17 cellular contexts compared by ENCODE assay signal in genomic region chr1:35488346-35488745, GRCh38.
DNase-seq lines count a peak whose midpoint lies in the region; ATAC-seq and TF ChIP-seq lines count a peak whose summit lies in the region.
"Had no signal": no experiment of that assay in that cellular context is flagged by ENCODE, and none has a peak within 500 bp of the region (broad histone marks: within the 10 kb centered on the region; RNA-seq: fewer than 3 reads in every experiment).

No MANE protein-coding gene starts in this region.

- peaks cover 6% of the 10 kb centered on the region for H3K4me1 ChIP-seq in BLaER1
- H3K4me1 ChIP-seq in CD4-positive, alpha-beta memory T cell (ENCODE audit: insufficient read depth, low read length) = peaks cover 13% of the 10 kb centered on the region
- H3K4me1 ChIP-seq in naive thymus-derived CD4-positive, alpha-beta T cell (ENCODE audit: control insufficient read depth in 2 of 2, insufficient read depth in 2 of 2, low read length in 2 of 2) = peaks cover 0 to 11% of the 10 kb centered on the region in 2 donors

- H3K9me3 ChIP-seq in BLaER1 = peaks cover 52% of the 10 kb centered on the region
- no peaks in the 10 kb centered on the region for H3K9me3 ChIP-seq in CD4-positive, alpha-beta memory T cell (ENCODE audit: control insufficient read depth in 1 of 2, low read length in 2 of 2)
- H3K9me3 ChIP-seq in naive thymus-derived CD4-positive, alpha-beta T cell (ENCODE audit: control insufficient read depth in 2 of 3, low read length in 3 of 3) = peaks cover 0 to 6% (median 0%) of the 10 kb centered on the region in 3 experiments

- peaks cover 12 to 22% (median 19%) of the 10 kb centered on the region in 4 donors for H3K4me1 Mint-ChIP-seq in CD4-positive, alpha-beta memory T cell
- H3K4me1 Mint-ChIP-seq in naive thymus-derived CD4-positive, alpha-beta T cell = peaks cover 13 to 23% (median 15%) of the 10 kb centered on the region in 7 donors
- H3K4me1 Mint-ChIP-seq in stimulated activated naive CD8-positive, alpha-beta T cell treated with anti-CD3 and anti-CD28 coated beads, Interleukin-15, amount 100 ng/mL, for 72 hours = peaks cover 8% of the 10 kb centered on the region

- CTCF ChIA-PET in CD4-positive, alpha-beta memory T cell (lab: Charles Lee; ENCODE audit: partially characterized antibody) = interaction anchor here (1.6 to 3.2 kb wide), 2 partner anchors 34 to 37 kb away, joined by 4 to 16 read pairs; no protein-coding TSS in a partner anchor
- CTCF ChIA-PET in naive thymus-derived CD4-positive, alpha-beta T cell (lab: Charles Lee) = no interaction called here

- H3K27me3 ChIP-seq in BLaER1 = no peaks in the 10 kb centered on the region
- no peaks in the 10 kb centered on the region for H3K27me3 ChIP-seq in CD4-positive, alpha-beta memory T cell (ENCODE audit: insufficient read depth, low read length)
- no peaks in the 10 kb centered on the region for H3K27me3 ChIP-seq in naive thymus-derived CD4-positive, alpha-beta T cell (ENCODE audit: control insufficient read depth in 2 of 2, insufficient read depth in 2 of 2, low read length in 2 of 2)
- H3K27me3 ChIP-seq: MG63, tibial artery had no signal

- no peak overlapping the region for H3K9ac ChIP-seq in BLaER1

- H3K4me3 ChIP-seq in BLaER1 = no peak overlapping the region
- H3K4me3 ChIP-seq in CD4-positive, alpha-beta memory T cell (ENCODE audit: low read length in 2 of 2) = no peak overlapping the region
- H3K4me3 ChIP-seq in coronary artery = peak overlapping the region; percentile 26
- H3K4me3 ChIP-seq in naive thymus-derived CD4-positive, alpha-beta T cell (ENCODE audit: low read length) = no peak overlapping the region
- H3K4me3 ChIP-seq: MG63, tibial artery had no signal

- H3K36me3 Mint-ChIP-seq in CD4-positive, alpha-beta memory T cell = peaks cover 18 to 43% of the 10 kb centered on the region in 2 donors
- H3K36me3 Mint-ChIP-seq in naive thymus-derived CD4-positive, alpha-beta T cell = peaks cover 10 to 57% (median 47%) of the 10 kb centered on the region in 5 donors

- TF ChIP-seq CTCF in coronary artery (IDR thresholded peaks at IDR 0.05) = no peak

- peak overlapping the region; percentile 33 for H3K4me2 ChIP-seq in BLaER1

- no peaks in the 10 kb centered on the region for H4K20me1 ChIP-seq in BLaER1

- H3K27ac ChIP-seq in BLaER1 = no peak overlapping the region
- no peak overlapping the region for H3K27ac ChIP-seq in CD4-positive, alpha-beta memory T cell (ENCODE audit: low read depth, low read length)
- no peak overlapping the region for H3K27ac ChIP-seq in coronary artery
- H3K27ac ChIP-seq in naive thymus-derived CD4-positive, alpha-beta T cell (ENCODE audit: low read depth, low read length) = no peak overlapping the region
- H3K27ac ChIP-seq: tibial artery had no signal

- no peak for ATAC-seq in naive thymus-derived CD4-positive, alpha-beta T cell
- no peak for ATAC-seq in stimulated activated naive CD8-positive, alpha-beta T cell treated with anti-CD3 and anti-CD28 coated beads, Interleukin-15, amount 100 ng/mL, for 72 hours

- H3K27me3 Mint-ChIP-seq in CD4-positive, alpha-beta memory T cell = no peaks in the 10 kb centered on the region
- H3K27me3 Mint-ChIP-seq in naive thymus-derived CD4-positive, alpha-beta T cell = no peaks in the 10 kb centered on the region
- no peaks in the 10 kb centered on the region for H3K27me3 Mint-ChIP-seq in stimulated activated naive CD8-positive, alpha-beta T cell treated with anti-CD3 and anti-CD28 coated beads, Interleukin-15, amount 100 ng/mL, for 72 hours

- POLR2A ChIA-PET in CD4-positive, alpha-beta memory T cell (lab: Charles Lee; ENCODE audit: partially characterized antibody) = interaction anchor here (0.6 to 2.1 kb wide), 4 partner anchors 11 to 280 kb away, joined by 3 to 8 read pairs (median 3); no protein-coding TSS in a partner anchor
- POLR2A ChIA-PET in naive thymus-derived CD4-positive, alpha-beta T cell (lab: Charles Lee) = interaction anchor here (0.8 kb wide), 1 partner anchor 36 kb away, joined by 3 read pairs; no protein-coding TSS in a partner anchor

- H3K4me3 Mint-ChIP-seq in CD4-positive, alpha-beta memory T cell = peak overlapping the region in 4 of 8 donors; percentile 18 to 59 (median 20)
- peak overlapping the region in 8 of 10 donors; percentile 4 to 56 (median 43) for H3K4me3 Mint-ChIP-seq in naive thymus-derived CD4-positive, alpha-beta T cell
- H3K4me3 Mint-ChIP-seq in stimulated activated naive CD8-positive, alpha-beta T cell treated with anti-CD3 and anti-CD28 coated beads, Interleukin-15, amount 100 ng/mL, for 72 hours = no peak overlapping the region
- H3K4me3 Mint-ChIP-seq: immature natural killer cell had no signal

- H3K9me3 Mint-ChIP-seq in CD4-positive, alpha-beta memory T cell = peaks cover 0 to 13% (median 3%) of the 10 kb centered on the region in 8 donors
- H3K9me3 Mint-ChIP-seq in naive thymus-derived CD4-positive, alpha-beta T cell = peaks cover 0 to 37% (median 10%) of the 10 kb centered on the region in 11 donors
- H3K9me3 Mint-ChIP-seq in stimulated activated naive CD8-positive, alpha-beta T cell treated with anti-CD3 and anti-CD28 coated beads, Interleukin-15, amount 100 ng/mL, for 72 hours = peaks cover 17 to 22% of the 10 kb centered on the region in 2 donors

- intact Hi-C loops in CD4-positive, alpha-beta memory T cell (cut with micrococcal nuclease) = no loop called here
- intact Hi-C loops in naive thymus-derived CD4-positive, alpha-beta T cell (cut with micrococcal nuclease) = no loop called here
- intact Hi-C loops in posterior vena cava (cut with DNase I) = no loop called here

- DNase-seq in CD4-positive, alpha-beta memory T cell = no peak
- DNase-seq in coronary artery (ENCODE audit: low spot score) (no peak), posterior vena cava (ENCODE audit: low spot score) (no peak), medulla oblongata (ENCODE audit: extremely low spot score) (no peak)
- DNase-seq in naive thymus-derived CD4-positive, alpha-beta T cell = no peak
- DNase-seq in stimulated activated naive CD8-positive, alpha-beta T cell treated with anti-CD3 and anti-CD28 coated beads, Interleukin-15, amount 100 ng/mL, for 72 hours = no peak
- DNase-seq: activated CD4-positive, alpha-beta T cell treated with anti-CD3 and anti-CD28 coated beads for 1 hour; activated T-cell treated with anti-CD3 and anti-CD28 coated beads, Interleukin-2, amount 50 U/mL, for 1 hour; amniotic stem cell; cerebellar nuclear complex; immature natural killer cell; MG63; NCI-H1930; nucleus accumbens; T1000; tibial artery had no signal

- H3K27ac Mint-ChIP-seq in CD4-positive, alpha-beta memory T cell = peak overlapping the region in 4 of 7 donors; percentile 17 to 83 (median 44)
- peak overlapping the region in 6 of 9 donors; percentile 0 to 74 (median 52) for H3K27ac Mint-ChIP-seq in naive thymus-derived CD4-positive, alpha-beta T cell
- no peak overlapping the region for H3K27ac Mint-ChIP-seq in stimulated activated naive CD8-positive, alpha-beta T cell treated with anti-CD3 and anti-CD28 coated beads, Interleukin-15, amount 100 ng/mL, for 72 hours

- H3K36me3 ChIP-seq in BLaER1 = peaks cover 18% of the 10 kb centered on the region
- H3K36me3 ChIP-seq in CD4-positive, alpha-beta memory T cell (ENCODE audit: insufficient read depth, low read length) = no peaks in the 10 kb centered on the region
- no peaks in the 10 kb centered on the region for H3K36me3 ChIP-seq in naive thymus-derived CD4-positive, alpha-beta T cell (ENCODE audit: control insufficient read depth in 2 of 3, insufficient read depth in 3 of 3, low read length in 3 of 3)

Comparison
In these comparisons a context has a peak if more than half of its experiments do, and no peak if none do; other contexts are left out.
1. H3K27ac Mint-ChIP-seq: peak in CD4-positive, alpha-beta memory T cell (4 of 7) and naive thymus-derived CD4-positive, alpha-beta T cell (6 of 9); none in stimulated activated naive CD8-positive, alpha-beta T cell treated with anti-CD3 and anti-CD28 coated beads, Interleukin-15, amount 100 ng/mL, for 72 hours (0 of 2).
2. H3K4me3 Mint-ChIP-seq: peak in naive thymus-derived CD4-positive, alpha-beta T cell (8 of 10); none in stimulated activated naive CD8-positive, alpha-beta T cell treated with anti-CD3 and anti-CD28 coated beads, Interleukin-15, amount 100 ng/mL, for 72 hours (0 of 2).